ENCODE assay signal across 11 cellular contexts in genomic region chr5:132814441-132815294, GRCh38. TPM values are rescaled to one million over a fixed set of nuclear protein-coding genes. Genes with fewer than 3 reads are reported as not detected.
A peak's percentile ranks its signal among the peaks of the same experiment; 100 is the strongest.
DNase-seq lines count a peak whose midpoint lies in the region; ATAC-seq, FAIRE-seq and TF ChIP-seq lines count a peak whose summit lies in the region.
"Had no signal": no experiment of that assay in that cellular context is flagged by ENCODE, and none has a peak within 500 bp of the region (broad histone marks: within the 10 kb centered on the region; RNA-seq: fewer than 3 reads in every experiment).

No MANE protein-coding gene starts in this region.

- H3K9me3 Mint-ChIP-seq in natural killer cell treated with Interleukin-12 subunit alpha and Interleukin-12 subunit beta and Interleukin-15 and Interleukin-18, amount 100 ng/mL, for 72 hours: no peaks in the 10 kb centered on the region

- no peak for ATAC-seq in Right ventricle myocardium superior (ENCODE audit: poor library complexity)
- peak in 1 of 2 donors; percentile 6 for ATAC-seq in natural killer cell treated with Interleukin-12 subunit alpha and Interleukin-12 subunit beta and Interleukin-15 and Interleukin-18, amount 100 ng/mL, for 72 hours
- no peak for ATAC-seq in GM21423 (IDR thresholded peaks at IDR 0.05; ENCODE audit: unreplicated experiment)

- TF ChIP-seq CTCF in esophagus muscularis mucosa (IDR thresholded peaks at IDR 0.05): no peak

- no peaks in the 10 kb centered on the region for H3K36me3 ChIP-seq in esophagus muscularis mucosa
- H3K36me3 ChIP-seq: BLaER1 treated with 17β-estradiol and CSF1 and Interleukin-3, amounts not matched to agents 10 nM and 100 nM had no signal

- peaks cover 9 to 11% of the 10 kb centered on the region in 2 donors for H3K4me1 Mint-ChIP-seq in natural killer cell treated with Interleukin-12 subunit alpha and Interleukin-12 subunit beta and Interleukin-15 and Interleukin-18, amount 100 ng/mL, for 72 hours (ENCODE audit: low read depth in 2 of 2)

- H3K27ac Mint-ChIP-seq in natural killer cell treated with Interleukin-12 subunit alpha and Interleukin-12 subunit beta and Interleukin-15 and Interleukin-18, amount 100 ng/mL, for 72 hours: no peak overlapping the region

- in situ Hi-C loops in KBM-7 (cut with MboI; ENCODE audit: low pct_unique_long_range_greater_than_20kb, low sequenced_read_pairs): no loop called here

- no peak for TF ChIP-seq POLR2A in esophagus muscularis mucosa (IDR thresholded peaks at IDR 0.05; ENCODE audit: low read depth)

- peak; percentile 39 for DNase-seq in Right ventricle myocardium superior
- DNase-seq in cardiac septum (ENCODE audit: low spot score): no peak
- DNase-seq in esophagus muscularis mucosa (ENCODE audit: extremely low spot score): no peak
- no peak for DNase-seq in natural killer cell treated with Interleukin-12 subunit alpha and Interleukin-12 subunit beta and Interleukin-15 and Interleukin-18, amount 100 ng/mL, for 72 hours (ENCODE audit: low spot score)
- DNase-seq in urothelium cell line (ENCODE audit: low spot score): no peak
- DNase-seq in stimulated activated CD4-positive, alpha-beta T cell treated with anti-CD3 and anti-CD28 coated beads, Interleukin-4, amount 100 ng/mL, for 1 hour: no peak
- no peak for DNase-seq in KBM-7
- DNase-seq: NCI-H1436 treated with DMSO at 0.1 percent for 48 hours, SHP77 had no signal

- peak; percentile 87 for FAIRE-seq in urothelium cell line (lab: Jason Lieb, UNC)

- no peaks in the 10 kb centered on the region for H3K36me3 Mint-ChIP-seq in natural killer cell treated with Interleukin-12 subunit alpha and Interleukin-12 subunit beta and Interleukin-15 and Interleukin-18, amount 100 ng/mL, for 72 hours

- no peak for TF ChIP-seq EP300 in esophagus muscularis mucosa (IDR thresholded peaks at IDR 0.05)

- H3K9me3 ChIP-seq in esophagus muscularis mucosa: no peaks in the 10 kb centered on the region

- no peak overlapping the region for H3K27ac ChIP-seq in esophagus muscularis mucosa (replicated peaks in 1 of 4)
- H3K27ac ChIP-seq: BLaER1 treated with 17β-estradiol and CSF1 and Interleukin-3, amounts not matched to agents 10 nM and 100 nM had no signal

- peak overlapping the region; percentile 50 for H3K4me3 Mint-ChIP-seq in natural killer cell treated with Interleukin-12 subunit alpha and Interleukin-12 subunit beta and Interleukin-15 and Interleukin-18, amount 100 ng/mL, for 72 hours

- peaks cover 0 to 64% (median 34%) of the 10 kb centered on the region in 4 donors for H3K27me3 ChIP-seq in esophagus muscularis mucosa

- peak overlapping the region; percentile 47 to 55 (median 48) for H3K4me3 ChIP-seq in esophagus muscularis mucosa

- WGBS in esophagus muscularis mucosa: 82% methylated on average over 38 of the region's 92 CpGs

- peaks cover 14 to 28% (median 25%) of the 10 kb centered on the region in 4 donors for H3K4me1 ChIP-seq in esophagus muscularis mucosa

- peaks cover 32 to 45% of the 10 kb centered on the region in 2 donors for H3K27me3 Mint-ChIP-seq in natural killer cell treated with Interleukin-12 subunit alpha and Interleukin-12 subunit beta and Interleukin-15 and Interleukin-18, amount 100 ng/mL, for 72 hours

- intact Hi-C loops in Right ventricle myocardium superior (cut with DNase I): loop anchor here (10.0 kb wide), 1 partner anchor 430 kb away; no protein-coding TSS in a partner anchor
- intact Hi-C loops in cardiac septum (cut with DNase I): no loop called here
- intact Hi-C loops in esophagus muscularis mucosa (cut with DNase I): loop anchor here (10.0 kb wide), 1 partner anchor 60 kb away; no protein-coding TSS in a partner anchor

RNA-seq across cellular contexts. Expression of gene SOWAHA, which starts 1.6 kb away (rescaled TPM):
- total RNA-seq in Right ventricle myocardium superior (0.13 TPM), cardiac septum (0.08 TPM), esophagus muscularis mucosa (under 1 TPM; 0.06 to 0.83 (median 0.15) TPM)
- total RNA-seq in natural killer cell treated with Interleukin-12 subunit alpha and Interleukin-12 subunit beta and Interleukin-15 and Interleukin-18, amount 100 ng/mL, for 72 hours: not detected

RNA-seq across cellular contexts. Expression of gene SHROOM1, which starts 15.8 kb away (rescaled TPM):
- total RNA-seq in Right ventricle myocardium superior: 3.6 TPM
- total RNA-seq in cardiac septum: 4.7 TPM
- total RNA-seq in esophagus muscularis mucosa: 10 to 100 TPM in 3 of 4 donors, 1 to 10 TPM in 1; 4.5 to 21.2 (median 13.1) TPM
- total RNA-seq in natural killer cell treated with Interleukin-12 subunit alpha and Interleukin-12 subunit beta and Interleukin-15 and Interleukin-18, amount 100 ng/mL, for 72 hours: 1 to 10 TPM; 5.4 to 8.0 TPM

RNA-seq across cellular contexts. Expression of gene SEPTIN8, which starts 37.6 kb away (rescaled TPM):
- 26.3 TPM for total RNA-seq in Right ventricle myocardium superior
- total RNA-seq in cardiac septum: 45.2 TPM
- total RNA-seq in esophagus muscularis mucosa: 10 to 100 TPM; 26.7 to 42.8 (median 36.9) TPM
- 10 to 100 TPM; 16.2 to 30.4 TPM for total RNA-seq in natural killer cell treated with Interleukin-12 subunit alpha and Interleukin-12 subunit beta and Interleukin-15 and Interleukin-18, amount 100 ng/mL, for 72 hours

RNA-seq across cellular contexts. Expression of gene GDF9, which starts 51.6 kb away (rescaled TPM):
- total RNA-seq in Right ventricle myocardium superior (0.16 TPM), cardiac septum (0.43 TPM), esophagus muscularis mucosa (1 to 10 TPM in 1 of 4 donors, under 1 TPM in 2, not detected in 1; under 0.01 to 1.4 (median 0.23) TPM)
- total RNA-seq in natural killer cell treated with Interleukin-12 subunit alpha and Interleukin-12 subunit beta and Interleukin-15 and Interleukin-18, amount 100 ng/mL, for 72 hours: under 1 TPM; 0.50 to 0.93 TPM

RNA-seq across cellular contexts. Expression of gene UQCRQ, which starts 51.8 kb away (rescaled TPM):
- 1,987 TPM for total RNA-seq in Right ventricle myocardium superior
- total RNA-seq in cardiac septum: 1,426 TPM
- total RNA-seq in esophagus muscularis mucosa: 100 to 1,000 TPM; 113 to 184 (median 126) TPM
- 100 to 1,000 TPM; 330 to 366 TPM for total RNA-seq in natural killer cell treated with Interleukin-12 subunit alpha and Interleukin-12 subunit beta and Interleukin-15 and Interleukin-18, amount 100 ng/mL, for 72 hours
